ENCODE assay signal across 1 cellular context in the genomic region with DNA sequence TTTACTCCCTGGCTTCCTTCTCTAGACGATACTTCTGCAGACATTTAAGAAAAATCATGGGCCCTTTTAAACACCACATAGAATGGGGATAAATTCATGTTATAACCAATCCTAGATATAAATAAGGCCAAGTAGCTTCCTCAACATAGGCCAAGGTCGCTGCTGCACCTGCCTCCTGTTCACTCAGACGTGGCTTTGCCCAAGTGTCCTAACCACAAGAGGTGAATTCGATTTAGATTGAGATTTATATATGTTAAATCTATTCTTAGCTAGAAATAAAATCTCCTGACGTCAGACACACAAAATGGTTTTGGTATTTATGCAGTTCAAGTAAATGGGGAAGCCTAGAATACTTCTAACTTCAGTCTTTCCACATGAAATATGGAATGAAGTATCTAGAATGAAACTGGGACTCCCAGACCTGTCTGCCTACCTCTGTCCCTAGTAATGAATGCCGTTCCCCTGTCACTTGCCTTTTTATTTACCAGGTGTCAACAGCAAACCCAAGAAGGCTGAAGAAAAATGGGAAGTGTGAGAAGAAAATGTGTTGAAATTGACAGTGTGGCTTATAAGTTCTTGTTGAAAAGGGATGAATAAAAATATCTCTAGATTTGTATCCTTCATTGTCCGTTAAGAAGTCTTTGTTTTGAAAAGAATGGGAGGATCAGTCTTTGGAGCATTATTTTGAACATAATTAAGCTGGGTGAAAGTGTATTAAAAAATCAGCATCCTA.
TF ChIP-seq lines count a peak whose summit lies in the region.

No MANE protein-coding gene starts in this region.

TF ChIP-seq in GM12878, 131 proteins besides CTCF, POLR2A, EP300 and RAD21:
- TF ChIP-seq RUNX3 (IDR thresholded peaks at IDR 0.05; ENCODE audit: low read length) (peak; percentile 75), CEBPB (IDR thresholded peaks at IDR 0.05; ENCODE audit: borderline replicate concordance in 1 of 2, low read depth in 2 of 2, low read length in 2 of 2) (no peak), SPI1 (IDR thresholded peaks at IDR 0.05; ENCODE audit: borderline replicate concordance, insufficient read depth, low read depth, low read length) (peak; percentile 31; the same call in 1 of the 2 replicates)
TF ChIP-seq in GM12878: peak in this region for 2.
